ENCODE assay signal across 22 cellular contexts in the genomic region with DNA sequence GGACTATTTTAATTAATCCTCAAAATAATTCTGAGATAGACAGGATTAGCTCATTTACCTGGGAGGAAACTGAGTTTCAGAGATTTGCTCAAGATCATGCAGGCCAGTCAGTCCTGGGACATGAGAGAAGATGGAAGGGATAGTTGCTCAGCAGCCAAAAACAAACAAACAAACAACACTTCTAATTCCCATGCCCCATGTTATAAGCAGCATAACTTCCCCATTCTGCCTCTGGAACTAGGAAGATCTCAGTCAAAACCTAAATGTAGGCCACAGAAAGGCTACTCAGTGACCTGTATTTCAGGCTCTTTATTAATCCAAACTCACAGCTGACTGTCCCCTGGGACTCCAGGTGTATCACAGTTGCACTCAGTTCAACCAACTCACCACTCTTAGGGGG.
"Had no signal": no experiment of that assay in that cellular context is flagged by ENCODE, and none has a peak within 500 bp of the region (broad histone marks: within the 10 kb centered on the region; RNA-seq: fewer than 3 reads in every experiment).

No MANE protein-coding gene starts in this region.

- H3K4me1 Mint-ChIP-seq: endodermal cell had no signal

- H3K4me3 Mint-ChIP-seq: dendritic cell treated with granulocyte-macrophage colony-stimulating factor and Interleukin-4, amounts not matched to agents 40 ng/mL and 50 ng/mL, for 4 days; effector memory CD8-positive, alpha-beta T cell; endodermal cell had no signal

- H3K27me3 ChIP-seq: colonic mucosa, esophagus squamous epithelium, gastrocnemius medialis, heart right ventricle, left lung had no signal

- DNase-seq: colonic mucosa; cortex of kidney; effector CD8-positive, alpha-beta T cell; effector memory CD8-positive, alpha-beta T cell; endodermal cell; erythroblast; esophagus squamous epithelium; foreskin fibroblast; foreskin melanocyte; gastrocnemius medialis; glutamatergic neuron; heart right ventricle; hippocampal formation; left cardiac atrium; left lung; left ventricle myocardium superior; lower lobe of right lung; mesenchymal stem cell; midbrain had no signal

- H3K27ac ChIP-seq: colonic mucosa, epithelial cell of prostate, esophagus squamous epithelium, gastrocnemius medialis, heart right ventricle, left lung, lower lobe of right lung had no signal

- H3K9me3 Mint-ChIP-seq: endodermal cell had no signal

- H3K4me3 ChIP-seq: colonic mucosa, esophagus squamous epithelium, gastrocnemius medialis, heart right ventricle, left lung, lower lobe of right lung had no signal

- H3K4me1 ChIP-seq: colonic mucosa, esophagus squamous epithelium, gastrocnemius medialis, heart right ventricle, left lung, lower lobe of right lung had no signal

- H3K36me3 ChIP-seq: colonic mucosa, esophagus squamous epithelium, gastrocnemius medialis, heart right ventricle, left lung, lower lobe of right lung had no signal

- H3K27ac Mint-ChIP-seq: dendritic cell treated with granulocyte-macrophage colony-stimulating factor and Interleukin-4, amounts not matched to agents 40 ng/mL and 50 ng/mL, for 4 days; effector memory CD8-positive, alpha-beta T cell; endodermal cell had no signal

- H3K27me3 Mint-ChIP-seq: dendritic cell treated with granulocyte-macrophage colony-stimulating factor and Interleukin-4, amounts not matched to agents 40 ng/mL and 50 ng/mL, for 4 days; effector memory CD8-positive, alpha-beta T cell had no signal

- ATAC-seq: effector memory CD8-positive, alpha-beta T cell; esophagus mucosa; gastrocnemius medialis; heart right ventricle; left cardiac atrium; left lung; left ventricle myocardium superior; lower lobe of right lung had no signal

- H3K9me3 ChIP-seq: colonic mucosa, esophagus squamous epithelium, gastrocnemius medialis, heart right ventricle, lower lobe of right lung had no signal
